16 cellular contexts compared by ENCODE assay signal in the genomic region with DNA sequence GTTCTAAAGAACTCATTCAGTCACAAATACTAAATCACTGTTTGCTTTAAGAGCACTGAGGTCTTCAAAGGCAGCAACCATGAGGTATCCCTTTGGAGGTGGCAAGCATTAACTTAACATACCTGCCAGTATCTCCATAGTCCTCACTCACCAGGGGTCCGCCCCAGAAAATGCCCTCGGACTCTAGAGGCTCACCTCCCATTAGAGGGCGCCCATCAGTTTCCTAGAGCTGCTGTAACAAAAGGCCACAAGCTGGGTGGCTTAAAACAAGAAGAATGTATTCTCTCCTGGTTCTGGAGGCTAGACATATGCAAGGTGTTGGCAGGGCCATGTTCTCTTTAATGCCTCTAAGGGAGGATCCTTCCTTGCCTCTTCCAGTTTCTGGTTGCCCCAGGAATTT.
"Had no signal": no experiment of that assay in that cellular context is flagged by ENCODE, and none has a peak within 500 bp of the region (broad histone marks: within the 10 kb centered on the region; RNA-seq: fewer than 3 reads in every experiment).

No MANE protein-coding gene starts in this region.

- H3K4me3 ChIP-seq: adrenal gland, cardiac muscle cell, dorsolateral prefrontal cortex, hepatocyte, left lung, ovary, suprapubic skin had no signal

- H3K36me3 Mint-ChIP-seq: activated naive CD4-positive, alpha-beta T cell treated with anti-CD3 and anti-CD28 coated beads, Interleukin-2, amount 10 ng/mL, durations not matched to agents 7 days and 5 days had no signal

- H3K4me2 ChIP-seq: hepatocyte had no signal

- DNase-seq: activated CD4-positive, alpha-beta T cell treated with anti-CD3 and anti-CD28 coated beads, Interleukin-2, amount 50 U/mL, for 4 hours; activated naive CD4-positive, alpha-beta T cell treated with anti-CD3 and anti-CD28 coated beads, Interleukin-2, amount 10 ng/mL, durations not matched to agents 7 days and 5 days; activated T-cell treated with anti-CD3 and anti-CD28 coated beads for 4 hours; adrenal gland; dorsolateral prefrontal cortex; left lung; mammary epithelial cell; ovary; stimulated activated naive CD8-positive, alpha-beta T cell treated with anti-CD3 and anti-CD28 coated beads, Interleukin-15, Interleukin-2, amounts not matched to agents 100 U/mL and 50 U/mL, for 24 hours; trophoblast cell had no signal

- H3K9me3 ChIP-seq: adrenal gland, left lung, ovary, suprapubic skin had no signal

- H3K9me3 Mint-ChIP-seq: activated naive CD4-positive, alpha-beta T cell treated with anti-CD3 and anti-CD28 coated beads, Interleukin-2, amount 10 ng/mL, durations not matched to agents 7 days and 5 days; activated T-helper 17 cell treated with anti-CD3 and anti-CD28 coated beads, Interleukin-2, amount 50 U/mL, for 72 hours; neural crest cell had no signal

- H3K27ac Mint-ChIP-seq: activated naive CD4-positive, alpha-beta T cell treated with anti-CD3 and anti-CD28 coated beads, Interleukin-2, amount 10 ng/mL, durations not matched to agents 7 days and 5 days; activated T-helper 17 cell treated with anti-CD3 and anti-CD28 coated beads, Interleukin-2, amount 50 U/mL, for 72 hours had no signal

- H3K27ac ChIP-seq: adrenal gland, cardiac muscle cell, dorsolateral prefrontal cortex, hepatocyte, left lung, ovary, suprapubic skin had no signal

- H3K27me3 ChIP-seq: adrenal gland, dorsolateral prefrontal cortex, hepatocyte, left lung, ovary, suprapubic skin had no signal

- FAIRE-seq: keratinocyte had no signal

- H3K27me3 Mint-ChIP-seq: activated T-helper 17 cell treated with anti-CD3 and anti-CD28 coated beads, Interleukin-2, amount 50 U/mL, for 72 hours had no signal

- H2AFZ ChIP-seq: hepatocyte had no signal

- H3K4me1 ChIP-seq: adrenal gland, left lung, suprapubic skin had no signal

- H3K4me1 Mint-ChIP-seq: activated T-helper 17 cell treated with anti-CD3 and anti-CD28 coated beads, Interleukin-2, amount 50 U/mL, for 72 hours; neural crest cell had no signal

- H3K79me2 ChIP-seq: hepatocyte had no signal

- H3K4me3 Mint-ChIP-seq: activated naive CD4-positive, alpha-beta T cell treated with anti-CD3 and anti-CD28 coated beads, Interleukin-2, amount 10 ng/mL, durations not matched to agents 7 days and 5 days; activated T-helper 17 cell treated with anti-CD3 and anti-CD28 coated beads, Interleukin-2, amount 50 U/mL, for 72 hours; neural crest cell had no signal

- H3K36me3 ChIP-seq: adrenal gland, cardiac muscle cell, left lung, ovary, suprapubic skin had no signal
